In the genomic region with DNA sequence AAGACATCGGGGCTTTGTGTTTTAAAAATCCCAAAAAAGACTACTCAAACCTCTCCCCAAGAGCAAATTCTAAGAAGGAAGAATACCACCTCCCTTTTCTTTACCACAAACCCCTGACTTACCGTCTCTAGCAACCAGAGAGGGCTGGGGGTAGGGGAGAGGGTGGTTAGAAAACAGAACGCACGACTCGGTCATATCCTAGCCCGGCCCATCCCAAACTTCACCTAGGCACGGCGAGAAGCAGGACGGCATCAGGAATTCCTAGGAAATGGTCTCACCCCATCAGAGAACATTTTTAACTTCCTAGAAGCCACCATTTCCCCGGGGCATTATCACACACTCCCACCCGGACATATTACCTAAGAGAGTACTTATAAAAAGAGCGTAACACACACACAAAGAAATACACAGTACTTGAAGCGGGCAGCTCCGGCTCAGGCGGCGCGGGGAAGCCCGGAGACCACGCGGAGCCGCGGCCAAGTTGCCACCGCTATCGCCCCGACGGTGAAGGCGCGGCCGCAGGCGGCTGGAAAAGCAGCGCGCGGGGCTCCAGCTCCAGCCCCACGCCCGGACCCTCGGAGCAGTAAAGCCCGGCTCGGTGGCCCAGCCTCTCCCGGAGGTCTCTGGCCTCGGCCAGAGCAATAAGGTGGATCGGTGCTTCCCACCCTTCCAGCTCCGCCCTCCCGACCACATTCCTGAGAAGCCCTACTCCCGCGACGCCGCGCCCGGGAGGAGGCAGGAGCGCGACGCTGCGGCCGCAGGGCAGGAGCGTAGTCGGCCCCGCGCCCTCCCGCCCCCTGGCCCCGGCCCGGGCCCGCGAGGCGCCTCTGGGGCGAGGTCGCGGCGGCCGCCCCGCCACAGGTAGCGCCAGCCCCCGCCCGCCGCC, we compare ENCODE assay signal across 8 cellular contexts. TPM values are rescaled to one million over a fixed set of nuclear protein-coding genes. Genes with fewer than 3 reads are reported as not detected.
DNase-seq lines count a peak whose midpoint lies in the region; TF ChIP-seq lines count a peak whose summit lies in the region.

No MANE protein-coding gene starts in this region.

- no peak overlapping the region for H2BK15ac ChIP-seq in mesendoderm (replicated peaks; ENCODE audit: low read depth)

- no peaks in the 10 kb centered on the region for H3K9me2 ChIP-seq in Loucy (replicated peaks; ENCODE audit: low read depth, low read length)

- H3K27ac Mint-ChIP-seq in activated CD4-positive, alpha-beta T cell treated with anti-CD3 and anti-CD28 coated beads, Interleukin-2, amount 10 ng/mL, durations not matched to agents 24 days and 14 days, result peak overlapping the region; percentile 86

- H3K79me2 ChIP-seq in Loucy (ENCODE audit: insufficient read depth, low read length) (no peaks in the 10 kb centered on the region), mesendoderm (ENCODE audit: control insufficient read depth, insufficient read depth, low read length) (peaks cover 56% of the 10 kb centered on the region)

- H3K4me1 Mint-ChIP-seq in activated CD4-positive, alpha-beta T cell treated with anti-CD3 and anti-CD28 coated beads, Interleukin-2, amount 10 ng/mL, durations not matched to agents 24 days and 14 days, result peaks cover 49% of the 10 kb centered on the region

- H4K5ac ChIP-seq in mesendoderm (ENCODE audit: low read length), result no peak overlapping the region

- no peaks in the 10 kb centered on the region for H4K20me1 ChIP-seq in Loucy (ENCODE audit: insufficient read depth, low read length, poor library complexity, severe bottlenecking)

- no peak overlapping the region for H4K8ac ChIP-seq in mesendoderm (ENCODE audit: low read depth, low read length)

- in situ Hi-C loops in HAP-1 (cut with MboI; ENCODE audit: low sequenced_read_pairs), result no loop called here

- H3K4me1 ChIP-seq in HAP-1 (peaks cover 11% of the 10 kb centered on the region), Loucy (ENCODE audit: insufficient read depth, low read length, poor library complexity, severe bottlenecking) (peaks cover 13% of the 10 kb centered on the region), ectodermal cell (ENCODE audit: control insufficient read depth, insufficient read depth, low read length) (no peaks in the 10 kb centered on the region), mesendoderm (ENCODE audit: control insufficient read depth, low read depth, low read length) (peaks cover 7% of the 10 kb centered on the region), stomach (peaks cover 6 to 27% (median 19%) of the 10 kb centered on the region in 4 donors)

- H3K56ac ChIP-seq in mesendoderm (ENCODE audit: low read length), result peak overlapping the region; percentile 98

- H2BK5ac ChIP-seq in mesendoderm (ENCODE audit: low read length), result peak overlapping the region; percentile 39

- H3K27ac ChIP-seq in ectodermal cell (ENCODE audit: insufficient read depth, low read depth, low read length, poor library complexity, severe bottlenecking) (peak overlapping the region; percentile 90), mesendoderm (ENCODE audit: low read depth, low read length) (peak overlapping the region; percentile 86), stomach (peak overlapping the region; percentile 76 to 92 (median 89))

- H3K36me3 ChIP-seq in HAP-1 (replicated peaks), result peaks cover 4% of the 10 kb centered on the region; the same call in 1 of the 2 replicates
- H3K36me3 ChIP-seq in Loucy (ENCODE audit: insufficient read depth, low read length), result no peaks in the 10 kb centered on the region
- H3K36me3 ChIP-seq in ectodermal cell (ENCODE audit: control insufficient read depth, insufficient read depth, low read length), result no peaks in the 10 kb centered on the region
- no peaks in the 10 kb centered on the region for H3K36me3 ChIP-seq in mesendoderm (ENCODE audit: control insufficient read depth, insufficient read depth, low read length)
- H3K36me3 ChIP-seq in stomach, result no peaks in the 10 kb centered on the region

- TF ChIP-seq CTCF in Loucy (conservative IDR thresholded peaks at IDR 0.05; ENCODE audit: low read length) (no peak), stomach (IDR thresholded peaks at IDR 0.05) (no peak)

- H3K4me3 ChIP-seq in HAP-1 (peak overlapping the region; percentile 74), Loucy (ENCODE audit: low read length, poor library complexity, severe bottlenecking) (peak overlapping the region; percentile 78), ectodermal cell (ENCODE audit: insufficient read depth, low read depth, low read length) (peak overlapping the region; percentile 87), mesendoderm (ENCODE audit: low read length) (peak overlapping the region; percentile 96), stomach (peak overlapping the region; percentile 81 to 94 (median 87))

- H3K4ac ChIP-seq in mesendoderm (ENCODE audit: low read depth, low read length), result peak overlapping the region; percentile 98

- peak overlapping the region; percentile 95 for H2AFZ ChIP-seq in Loucy (ENCODE audit: low read length)

- peak; percentile 71 for DNase-seq in DMS 273 (lab: John Stamatoyannopoulos, UW; ENCODE audit: unreplicated experiment)
- DNase-seq in DMS 273 treated with DMSO at 0.1 percent for 48 hours (lab: John Stamatoyannopoulos, UW), result no peak
- DNase-seq in HAP-1 (ENCODE audit: low spot score in 2 of 2), result peak; percentile 59 to 82
- DNase-seq in activated CD4-positive, alpha-beta T cell treated with anti-CD3 and anti-CD28 coated beads, Interleukin-2, amount 10 ng/mL, durations not matched to agents 24 days and 14 days, result peak; percentile 83
- DNase-seq in mesendoderm, result peak; percentile 94
- peak; percentile 63 for DNase-seq in stomach

- H3K9ac ChIP-seq in Loucy (ENCODE audit: low read depth, low read length, poor library complexity, severe bottlenecking), result peak overlapping the region; percentile 62
- peak overlapping the region; percentile 95 for H3K9ac ChIP-seq in mesendoderm (ENCODE audit: low read length)

- peaks cover 3% of the 10 kb centered on the region for H3K79me1 ChIP-seq in mesendoderm (ENCODE audit: low read length)

- no peaks in the 10 kb centered on the region for H3F3A ChIP-seq in Loucy (ENCODE audit: low read depth)

- intact Hi-C loops in activated CD4-positive, alpha-beta T cell treated with anti-CD3 and anti-CD28 coated beads, Interleukin-2, amount 10 ng/mL, durations not matched to agents 24 days and 14 days (cut with micrococcal nuclease), result loop anchor here (1.0 to 5.0 kb wide), 6 partner anchors 21 to 141 kb away; a partner anchor contains a TSS
- intact Hi-C loops in stomach (cut with DNase I; ENCODE audit: low total_unique reads), result no loop called here

- H2AK5ac ChIP-seq in mesendoderm (ENCODE audit: low read length), result no peak overlapping the region

- H3K27me3 ChIP-seq in HAP-1 (ENCODE audit: low read depth) (no peaks in the 10 kb centered on the region), Loucy (ENCODE audit: insufficient read depth, low read length, poor library complexity, severe bottlenecking) (peaks cover 32% of the 10 kb centered on the region), ectodermal cell (ENCODE audit: control insufficient read depth, insufficient read depth, low read length, poor library complexity, severe bottlenecking) (peaks cover 5% of the 10 kb centered on the region), mesendoderm (ENCODE audit: insufficient read depth, low read length, poor library complexity) (no peaks in the 10 kb centered on the region), stomach (peaks cover 0 to 6% (median 0%) of the 10 kb centered on the region in 3 donors)

- H3K4me2 ChIP-seq in Loucy (ENCODE audit: low read depth, low read length, poor library complexity, severe bottlenecking) (peak overlapping the region; percentile 93), mesendoderm (ENCODE audit: low read length) (peak overlapping the region; percentile 64)

- TF ChIP-seq POLR2A in stomach (IDR thresholded peaks at IDR 0.05), result no peak

- H3K23ac ChIP-seq in mesendoderm (ENCODE audit: low read length), result no peak overlapping the region

- H3K18ac ChIP-seq in mesendoderm (ENCODE audit: low read length), result peak overlapping the region; percentile 97

- H3K9me3 ChIP-seq in HAP-1, result no peaks in the 10 kb centered on the region
- H3K9me3 ChIP-seq in Loucy (ENCODE audit: insufficient read depth, low read depth, low read length), result no peaks in the 10 kb centered on the region
- no peaks in the 10 kb centered on the region for H3K9me3 ChIP-seq in ectodermal cell (ENCODE audit: control insufficient read depth, low read length)
- H3K9me3 ChIP-seq in stomach, result no peaks in the 10 kb centered on the region

- no peak for TF ChIP-seq EP300 in stomach (IDR thresholded peaks at IDR 0.05)

- peak overlapping the region; percentile 90 for H3K4me3 Mint-ChIP-seq in activated CD4-positive, alpha-beta T cell treated with anti-CD3 and anti-CD28 coated beads, Interleukin-2, amount 10 ng/mL, durations not matched to agents 24 days and 14 days

- peaks cover 21% of the 10 kb centered on the region for H3K36me3 Mint-ChIP-seq in activated CD4-positive, alpha-beta T cell treated with anti-CD3 and anti-CD28 coated beads, Interleukin-2, amount 10 ng/mL, durations not matched to agents 24 days and 14 days (ENCODE audit: low read depth)

- H3K9me3 Mint-ChIP-seq in activated CD4-positive, alpha-beta T cell treated with anti-CD3 and anti-CD28 coated beads, Interleukin-2, amount 10 ng/mL, durations not matched to agents 24 days and 14 days, result no peaks in the 10 kb centered on the region

- 0% methylated on average over 73 of the region's 74 CpGs for WGBS in ectodermal cell, 2 experiments
- no CpG with 5 or more reads among the region's 74 CpGs for WGBS in mesendoderm (ENCODE audit: extremely low coverage, insufficient coverage, low lambda C conversion rate)
- 1 to 2% (median 1%) methylated on average over 22 to 74 of the region's 74 CpGs for WGBS in stomach, 5 donors

- H2BK120ac ChIP-seq in mesendoderm (ENCODE audit: low read depth, low read length), result peak overlapping the region; percentile 63

- peaks cover 5% of the 10 kb centered on the region for H3K27me3 Mint-ChIP-seq in activated CD4-positive, alpha-beta T cell treated with anti-CD3 and anti-CD28 coated beads, Interleukin-2, amount 10 ng/mL, durations not matched to agents 24 days and 14 days

RNA-seq across cellular contexts. Expression of a gene that starts 0.9 kb away (rescaled TPM):
- total RNA-seq in activated CD4-positive, alpha-beta T cell treated with anti-CD3 and anti-CD28 coated beads, Interleukin-2, amount 10 ng/mL, durations not matched to agents 24 days and 14 days, result 78.9 and 80.6 TPM in 2 replicates
- polyA plus RNA-seq in ectodermal cell (2013, experiment 1 of 4), result 77.1 TPM
- polyA plus RNA-seq in ectodermal cell (2013, experiment 2 of 4), result 73.5 TPM
- 61.5 TPM for polyA plus RNA-seq in ectodermal cell (2013, experiment 3 of 4)
- 63.1 TPM for polyA plus RNA-seq in ectodermal cell (2013, experiment 4 of 4)
- polyA plus RNA-seq in mesendoderm (2013, experiment 1 of 2), result 180 TPM
- 184 TPM for polyA plus RNA-seq in mesendoderm (2013, experiment 2 of 2)
- 10 to 100 TPM in 3 of 5 donors, 1 to 10 TPM in 2; 1.2 to 65.0 (median 30.4) TPM for total RNA-seq in stomach
- polyA plus RNA-seq in stomach, result 10 to 100 TPM; 13.8 to 20.7 (median 18.0) TPM
